ENCODE assay signal across 20 cellular contexts in the genomic region with DNA sequence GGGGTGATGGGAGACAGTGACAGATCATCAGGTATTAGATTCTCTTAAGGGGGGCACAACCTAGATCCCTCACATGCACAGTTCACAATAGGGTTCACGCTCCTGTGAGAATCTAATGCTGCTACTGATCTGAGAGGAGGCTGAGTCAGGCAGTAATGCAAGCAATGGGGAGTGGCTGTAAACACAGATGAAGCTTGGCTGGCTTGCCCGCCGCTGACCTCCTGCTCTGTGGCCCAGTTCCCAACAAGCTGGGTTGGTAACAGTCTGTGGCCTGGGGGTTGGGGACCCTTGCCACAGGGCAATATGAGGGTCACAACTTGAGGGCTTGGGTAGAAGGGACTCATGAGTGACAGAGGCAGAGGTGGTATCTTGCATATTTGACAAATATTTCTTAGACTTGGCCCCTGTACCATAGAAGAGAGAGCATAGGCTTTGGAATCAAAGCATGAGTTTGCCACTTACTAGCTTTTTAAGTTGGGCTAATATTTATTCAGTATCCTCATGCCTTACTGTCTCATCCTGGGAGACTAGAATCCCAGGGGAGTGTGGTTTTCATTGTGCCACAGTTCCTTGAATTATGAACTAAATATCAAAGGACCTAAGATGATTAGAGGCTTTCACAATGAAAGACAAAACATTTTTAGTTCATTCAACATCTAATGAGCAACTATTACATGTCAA.
DNase-seq lines count a peak whose midpoint lies in the region; ATAC-seq and TF ChIP-seq lines count a peak whose summit lies in the region.
"Had no signal": no experiment of that assay in that cellular context is flagged by ENCODE, and none has a peak within 500 bp of the region (broad histone marks: within the 10 kb centered on the region; RNA-seq: fewer than 3 reads in every experiment).

No MANE protein-coding gene starts in this region.

- H3F3A ChIP-seq in PC-3 (ENCODE audit: low read length, unreplicated experiment) = no peaks in the 10 kb centered on the region

- H3K9ac ChIP-seq in PC-3 (ENCODE audit: low read length) = peak overlapping the region; percentile 16; the same call in 1 of the 2 replicates
- H3K9ac ChIP-seq: GM23248, KMS-11 had no signal

- H4K20me1 ChIP-seq in PC-3 (ENCODE audit: low read length) = no peaks in the 10 kb centered on the region

- peaks cover 0 to under 1% (median 0%) of the 10 kb centered on the region in 3 donors for H3K36me3 Mint-ChIP-seq in CD8-positive, alpha-beta memory T cell
- H3K36me3 Mint-ChIP-seq: CD4-positive, CD25-positive, alpha-beta regulatory T cell had no signal

- POLR2A ChIA-PET in PC-3 (lab: Charles Lee; ENCODE audit: unreplicated experiment) = no interaction called here
- POLR2A ChIA-PET in CD8-positive, alpha-beta memory T cell (lab: Charles Lee) = no interaction called here

- H3K27ac ChIP-seq in PC-3 (ENCODE audit: low read length) (peak overlapping the region; percentile 74), epithelial cell of prostate (peak overlapping the region; percentile 36)
- no peak overlapping the region for H3K27ac ChIP-seq in CD8-positive, alpha-beta memory T cell (ENCODE audit: low read depth, low read length)
- H3K27ac ChIP-seq: GM23248, KMS-11 had no signal

- H3K27me3 ChIP-seq in PC-3 (ENCODE audit: low read length) = no peaks in the 10 kb centered on the region
- H3K27me3 ChIP-seq in CD8-positive, alpha-beta memory T cell (ENCODE audit: insufficient read depth, low read length, poor library complexity, severe bottlenecking) = no peaks in the 10 kb centered on the region

- H3K79me2 ChIP-seq in PC-3 (ENCODE audit: low read length) = no peaks in the 10 kb centered on the region

- peaks cover 37% of the 10 kb centered on the region for H3K4me1 ChIP-seq in PC-3 (ENCODE audit: insufficient read depth, low read length)
- H3K4me1 ChIP-seq in CD8-positive, alpha-beta memory T cell (ENCODE audit: insufficient read depth, low read length) = no peaks in the 10 kb centered on the region

- H3K9me2 ChIP-seq in PC-3 (replicated peaks; ENCODE audit: low read length) = no peaks in the 10 kb centered on the region

- no peak for ATAC-seq in PC-3
- no peak for ATAC-seq in GM21528 (IDR thresholded peaks at IDR 0.05; ENCODE audit: low FRiP score, unreplicated experiment)
- ATAC-seq in stimulated activated naive CD8-positive, alpha-beta T cell treated with anti-CD3 and anti-CD28 coated beads, Interleukin-15, amount 100 ng/mL, for 72 hours = no peak

- H3K4me1 Mint-ChIP-seq in CD8-positive, alpha-beta memory T cell = no peaks in the 10 kb centered on the region
- H3K4me1 Mint-ChIP-seq in stimulated activated naive CD8-positive, alpha-beta T cell treated with anti-CD3 and anti-CD28 coated beads, Interleukin-15, amount 100 ng/mL, for 72 hours = no peaks in the 10 kb centered on the region
- H3K4me1 Mint-ChIP-seq: CD4-positive, CD25-positive, alpha-beta regulatory T cell had no signal

- no peak for TF ChIP-seq CTCF in PC-3 (conservative IDR thresholded peaks at IDR 0.05; ENCODE audit: low read depth, low read length)

- peaks cover 15 to 47% of the 10 kb centered on the region in 2 donors for H3K27me3 Mint-ChIP-seq in CD8-positive, alpha-beta memory T cell
- H3K27me3 Mint-ChIP-seq in stimulated activated naive CD8-positive, alpha-beta T cell treated with anti-CD3 and anti-CD28 coated beads, Interleukin-15, amount 100 ng/mL, for 72 hours = peaks cover 21% of the 10 kb centered on the region

- intact Hi-C loops in PC-3 (cut with micrococcal nuclease) = no loop called here

- peak; percentile 27 for DNase-seq in activated effector memory CD4-positive, alpha-beta T cell treated with anti-CD3 and anti-CD28 coated beads, Interleukin-2, amount 50 U/mL, for 16 hours
- DNase-seq in activated effector memory CD4-positive, alpha-beta T cell treated with Interleukin-2 at 50 U/mL for 16 hours = no peak
- DNase-seq in PC-3 (peak; percentile 52), epithelial cell of prostate (ENCODE audit: low read depth, low spot score) (peak; percentile 26), NCI-H2196 (lab: John Stamatoyannopoulos, UW; ENCODE audit: unreplicated experiment) (no peak)
- no peak for DNase-seq in CD8-positive, alpha-beta memory T cell
- DNase-seq in stimulated activated naive CD8-positive, alpha-beta T cell treated with anti-CD3 and anti-CD28 coated beads, Interleukin-15, amount 100 ng/mL, for 72 hours = no peak
- DNase-seq: AML-193; CD4-positive, CD25-positive, alpha-beta regulatory T cell; DND-41; GDM1; GM23248; NCI-H1105 treated with DMSO at 0.1 percent for 48 hours; NCI-H1694 treated with DMSO at 0.1 percent for 48 hours; NCI-H2107; NCI-H446; NCI-H69; OCI-M1 had no signal

- H3K4me2 ChIP-seq in PC-3 (ENCODE audit: low read length) = peak overlapping the region; percentile 35
- H3K4me2 ChIP-seq: KMS-11 had no signal

- H2AFZ ChIP-seq in PC-3 (ENCODE audit: low read length) = no peak overlapping the region
- H2AFZ ChIP-seq: GM23248 had no signal

- H3K4me3 ChIP-seq in PC-3 (ENCODE audit: low read length) = no peak overlapping the region
- no peak overlapping the region for H3K4me3 ChIP-seq in CD8-positive, alpha-beta memory T cell (ENCODE audit: low read length)
- H3K4me3 ChIP-seq: GM23248 had no signal

- CTCF ChIA-PET in PC-3 (lab: Charles Lee) = no interaction called here
- CTCF ChIA-PET in CD8-positive, alpha-beta memory T cell (lab: Charles Lee) = no interaction called here

- H3K27ac Mint-ChIP-seq in CD8-positive, alpha-beta memory T cell = no peak overlapping the region
- no peak overlapping the region for H3K27ac Mint-ChIP-seq in stimulated activated naive CD8-positive, alpha-beta T cell treated with anti-CD3 and anti-CD28 coated beads, Interleukin-15, amount 100 ng/mL, for 72 hours
- H3K27ac Mint-ChIP-seq: CD4-positive, CD25-positive, alpha-beta regulatory T cell had no signal

- no TSS peak for BruUV-seq in PC-3 (replicated peaks; lab: Mats Ljungman, UMichigan)

- no peaks in the 10 kb centered on the region for H3K9me3 Mint-ChIP-seq in CD8-positive, alpha-beta memory T cell
- no peaks in the 10 kb centered on the region for H3K9me3 Mint-ChIP-seq in stimulated activated naive CD8-positive, alpha-beta T cell treated with anti-CD3 and anti-CD28 coated beads, Interleukin-15, amount 100 ng/mL, for 72 hours
- H3K9me3 Mint-ChIP-seq: CD4-positive, CD25-positive, alpha-beta regulatory T cell had no signal

- no peak overlapping the region for H3K4me3 Mint-ChIP-seq in CD8-positive, alpha-beta memory T cell
- H3K4me3 Mint-ChIP-seq in stimulated activated naive CD8-positive, alpha-beta T cell treated with anti-CD3 and anti-CD28 coated beads, Interleukin-15, amount 100 ng/mL, for 72 hours = no peak overlapping the region
- H3K4me3 Mint-ChIP-seq: CD4-positive, CD25-positive, alpha-beta regulatory T cell had no signal

- H3K36me3 ChIP-seq in PC-3 (ENCODE audit: low read depth, low read length) = no peaks in the 10 kb centered on the region
- no peaks in the 10 kb centered on the region for H3K36me3 ChIP-seq in CD8-positive, alpha-beta memory T cell (ENCODE audit: insufficient read depth, low read length)

- no peaks in the 10 kb centered on the region for H3K9me3 ChIP-seq in PC-3 (ENCODE audit: low read length)
- no peaks in the 10 kb centered on the region for H3K9me3 ChIP-seq in CD8-positive, alpha-beta memory T cell (ENCODE audit: low read length)

Comparison
In these comparisons a context has a peak if more than half of its experiments do, and no peak if none do; other contexts are left out.
1. DNase-seq: peak in activated effector memory CD4-positive, alpha-beta T cell treated with anti-CD3 and anti-CD28 coated beads, Interleukin-2, amount 50 U/mL, for 16 hours (single experiment), PC-3 (single experiment) and epithelial cell of prostate (single experiment); none in activated effector memory CD4-positive, alpha-beta T cell treated with Interleukin-2 at 50 U/mL for 16 hours (single experiment), NCI-H2196 (single experiment), CD8-positive, alpha-beta memory T cell (0 of 5) and stimulated activated naive CD8-positive, alpha-beta T cell treated with anti-CD3 and anti-CD28 coated beads, Interleukin-15, amount 100 ng/mL, for 72 hours (0 of 2).